28 cellular contexts compared by ENCODE assay signal in genomic region chr10:43702213-43702935, GRCh38.
"Had no signal": no experiment of that assay in that cellular context is flagged by ENCODE, and none has a peak within 500 bp of the region (broad histone marks: within the 10 kb centered on the region; RNA-seq: fewer than 3 reads in every experiment).

No MANE protein-coding gene starts in this region.

- H3K4me1 ChIP-seq: foreskin keratinocyte, left lung, parathyroid adenoma, psoas muscle, thyroid gland had no signal

- H3K9me3 Mint-ChIP-seq: activated naive CD4-positive, alpha-beta T cell treated with anti-CD3 and anti-CD28 coated beads, Interleukin-2, amount 10 ng/mL, durations not matched to agents 7 days and 5 days; activated naive CD8-positive, alpha-beta T cell treated with anti-CD3 and anti-CD28 coated beads, Interleukin-2, amount 10 ng/mL, durations not matched to agents 7 days and 5 days; central memory CD8-positive, alpha-beta T cell; dendritic cell treated with granulocyte-macrophage colony-stimulating factor and Interleukin-4, amounts not matched to agents 40 ng/mL and 50 ng/mL, for 4 days; immature natural killer cell; mesothelial cell of epicardium; naive thymus-derived CD4-positive, alpha-beta T cell; stimulated activated naive B cell treated with anti-CD40 and anti-IgM and Interleukin-4, amounts not matched to agents 10 μg/mL and 1 μg/mL and 100 μg/mL, for 72 hours had no signal

- H3K4me1 Mint-ChIP-seq: activated naive CD4-positive, alpha-beta T cell treated with anti-CD3 and anti-CD28 coated beads, Interleukin-2, amount 10 ng/mL, durations not matched to agents 7 days and 5 days; central memory CD8-positive, alpha-beta T cell; stimulated activated naive B cell treated with anti-CD40 and anti-IgM and Interleukin-4, amounts not matched to agents 10 μg/mL and 1 μg/mL and 100 μg/mL, for 72 hours had no signal

- H3K36me3 ChIP-seq: esophagus muscularis mucosa, heart left ventricle, left lung, stomach, thyroid gland had no signal

- H3K36me3 Mint-ChIP-seq: activated naive CD4-positive, alpha-beta T cell treated with anti-CD3 and anti-CD28 coated beads, Interleukin-2, amount 10 ng/mL, durations not matched to agents 7 days and 5 days; activated naive CD8-positive, alpha-beta T cell treated with anti-CD3 and anti-CD28 coated beads, Interleukin-2, amount 10 ng/mL, durations not matched to agents 7 days and 5 days; mesothelial cell of epicardium; naive thymus-derived CD4-positive, alpha-beta T cell; stimulated activated naive B cell treated with anti-CD40 and anti-IgM and Interleukin-4, amounts not matched to agents 10 μg/mL and 1 μg/mL and 100 μg/mL, for 72 hours had no signal

- H3K4me2 ChIP-seq: smooth muscle cell had no signal

- H2AFZ ChIP-seq: parathyroid adenoma had no signal

- DNase-seq: activated CD4-positive, alpha-beta T cell treated with anti-CD3 and anti-CD28 coated beads for 48 hours; activated CD4-positive, alpha-beta T cell treated with anti-CD3 and anti-CD28 coated beads, Interleukin-2, amount 50 U/mL, for 48 hours; activated CD8-positive, alpha-beta memory T cell treated with anti-CD3 and anti-CD28 coated beads for 24 hours; activated effector memory CD4-positive, alpha-beta T cell treated with anti-CD3 and anti-CD28 coated beads, Interleukin-2, amount 50 U/mL, for 16 hours; activated naive CD4-positive, alpha-beta T cell treated with anti-CD3 and anti-CD28 coated beads, Interleukin-2, amount 10 ng/mL, durations not matched to agents 7 days and 5 days; activated naive CD8-positive, alpha-beta T cell treated with anti-CD3 and anti-CD28 coated beads, Interleukin-2, amount 10 ng/mL, durations not matched to agents 7 days and 5 days; amniotic stem cell; foreskin keratinocyte; heart left ventricle; hypothalamus; immature natural killer cell; naive thymus-derived CD4-positive, alpha-beta T cell; nucleus accumbens; psoas muscle; stimulated activated CD4-positive, alpha-beta T cell treated with anti-CD3 and anti-CD28 coated beads, Interleukin-15, amount 100 ng/mL, for 24 hours; stimulated activated CD4-positive, alpha-beta T cell treated with anti-CD3 and anti-CD28 coated beads, Interleukin-2, amount 100 ng/mL, for 24 hours; stimulated activated naive B cell treated with anti-CD40 and anti-IgM and Interleukin-4, amounts not matched to agents 10 μg/mL and 1 μg/mL and 100 μg/mL, for 72 hours; stomach; T-helper 9 cell; thyroid gland had no signal

- H3K27me3 Mint-ChIP-seq: dendritic cell treated with granulocyte-macrophage colony-stimulating factor and Interleukin-4, amounts not matched to agents 40 ng/mL and 50 ng/mL, for 4 days had no signal

- H3K27me3 ChIP-seq: esophagus muscularis mucosa, foreskin keratinocyte, heart left ventricle, left lung, stomach, thyroid gland had no signal

- H3K4me3 Mint-ChIP-seq: activated naive CD4-positive, alpha-beta T cell treated with anti-CD3 and anti-CD28 coated beads, Interleukin-2, amount 10 ng/mL, durations not matched to agents 7 days and 5 days; activated naive CD8-positive, alpha-beta T cell treated with anti-CD3 and anti-CD28 coated beads, Interleukin-2, amount 10 ng/mL, durations not matched to agents 7 days and 5 days; central memory CD8-positive, alpha-beta T cell; dendritic cell treated with granulocyte-macrophage colony-stimulating factor and Interleukin-4, amounts not matched to agents 40 ng/mL and 50 ng/mL, for 4 days; immature natural killer cell; mesothelial cell of epicardium; naive thymus-derived CD4-positive, alpha-beta T cell; stimulated activated naive B cell treated with anti-CD40 and anti-IgM and Interleukin-4, amounts not matched to agents 10 μg/mL and 1 μg/mL and 100 μg/mL, for 72 hours had no signal

- H3K27ac Mint-ChIP-seq: activated naive CD4-positive, alpha-beta T cell treated with anti-CD3 and anti-CD28 coated beads, Interleukin-2, amount 10 ng/mL, durations not matched to agents 7 days and 5 days; activated naive CD8-positive, alpha-beta T cell treated with anti-CD3 and anti-CD28 coated beads, Interleukin-2, amount 10 ng/mL, durations not matched to agents 7 days and 5 days; dendritic cell treated with granulocyte-macrophage colony-stimulating factor and Interleukin-4, amounts not matched to agents 40 ng/mL and 50 ng/mL, for 4 days; immature natural killer cell; mesothelial cell of epicardium; naive thymus-derived CD4-positive, alpha-beta T cell; stimulated activated naive B cell treated with anti-CD40 and anti-IgM and Interleukin-4, amounts not matched to agents 10 μg/mL and 1 μg/mL and 100 μg/mL, for 72 hours had no signal

- H3K79me2 ChIP-seq: parathyroid adenoma had no signal

- H3K9me3 ChIP-seq: esophagus muscularis mucosa, heart left ventricle, left lung, psoas muscle, stomach, thyroid gland had no signal

- H3K4me3 ChIP-seq: esophagus muscularis mucosa, heart left ventricle, left lung, psoas muscle, smooth muscle cell, stomach, thyroid gland had no signal

- H3K9ac ChIP-seq: parathyroid adenoma had no signal

- H3K27ac ChIP-seq: esophagus muscularis mucosa, foreskin keratinocyte, left lung, parathyroid adenoma, psoas muscle, stomach, thyroid gland, VCaP had no signal

- ATAC-seq: foreskin keratinocyte; heart left ventricle; left lung; naive thymus-derived CD4-positive, alpha-beta T cell; psoas muscle; stimulated activated naive B cell treated with anti-CD40 and anti-IgM and Interleukin-4, amounts not matched to agents 10 μg/mL and 1 μg/mL and 100 μg/mL, for 72 hours had no signal
